Comparison of ENCODE assay signal across 25 cellular contexts in genomic region chr12:68200854-68201253, GRCh38. TPM values are rescaled to one million over a fixed set of nuclear protein-coding genes. Genes with fewer than 3 reads are reported as not detected.
A peak's percentile ranks its signal among the peaks of the same experiment; 100 is the strongest.
DNase-seq lines count a peak whose midpoint lies in the region; ATAC-seq and TF ChIP-seq lines count a peak whose summit lies in the region.
"Had no signal": no experiment of that assay in that cellular context is flagged by ENCODE, and none has a peak within 500 bp of the region (broad histone marks: within the 10 kb centered on the region; RNA-seq: fewer than 3 reads in every experiment).

No MANE protein-coding gene starts in this region.

- no peaks in the 10 kb centered on the region for H3K27me3 ChIP-seq in CD4-positive, alpha-beta T cell (ENCODE audit: control insufficient read depth, insufficient read depth, low read length)
- H3K27me3 ChIP-seq in right lobe of liver, result no peaks in the 10 kb centered on the region
- H3K27me3 ChIP-seq: MG63, stomach had no signal

- H3K27ac ChIP-seq in CD4-positive, alpha-beta T cell (ENCODE audit: low read depth, low read length), result no peak overlapping the region
- no peak overlapping the region for H3K27ac ChIP-seq in right lobe of liver
- H3K27ac ChIP-seq: heart left ventricle, prostate gland, stomach had no signal

- in situ Hi-C loops in astrocyte of the spinal cord (cut with HindIII; ENCODE audit: low sequenced_read_pairs), result no loop called here

- no peaks in the 10 kb centered on the region for H3K4me1 ChIP-seq in right lobe of liver
- H3K4me1 ChIP-seq: heart left ventricle, prostate gland, stomach had no signal

- no peaks in the 10 kb centered on the region for H3K9me3 ChIP-seq in CD4-positive, alpha-beta T cell (ENCODE audit: control insufficient read depth, low read length)
- H3K9me3 ChIP-seq in right lobe of liver, result no peaks in the 10 kb centered on the region
- H3K9me3 ChIP-seq: heart left ventricle, MG63, prostate gland, stomach had no signal

- H3K27ac Mint-ChIP-seq in CD4-positive, alpha-beta T cell, result no peak overlapping the region
- H3K27ac Mint-ChIP-seq: activated B cell treated with CpG ODN at 0.5 μM for 24 hours, nephron progenitor cell had no signal

- H3K4me3 ChIP-seq in astrocyte of the spinal cord (ENCODE audit: low read depth, low read length), result no peak overlapping the region
- no peak overlapping the region for H3K4me3 ChIP-seq in right lobe of liver
- H3K4me3 ChIP-seq: heart left ventricle, MG63, prostate gland, stomach had no signal

- TF ChIP-seq CTCF in CD4-positive, alpha-beta T cell (IDR thresholded peaks at IDR 0.05), result no peak
- TF ChIP-seq CTCF in astrocyte of the spinal cord (IDR thresholded peaks at IDR 0.05; ENCODE audit: low read depth, low read length), result no peak
- no peak for TF ChIP-seq CTCF in right lobe of liver (IDR thresholded peaks at IDR 0.05)

- TF ChIP-seq POLR2A in right lobe of liver (IDR thresholded peaks at IDR 0.05), result no peak

- no peak for DNase-seq in CD4-positive, alpha-beta T cell
- peak; percentile 73 for DNase-seq in EH (ENCODE audit: low read depth)
- DNase-seq in RPMI7951 (ENCODE audit: low read depth), result peak; percentile 82
- DNase-seq in astrocyte of the spinal cord (ENCODE audit: low read depth, low spot score), result peak; percentile 16
- no peak for DNase-seq in NCI-H146 (lab: John Stamatoyannopoulos, UW)
- no peak for DNase-seq in Ammon's horn (ENCODE audit: low spot score)
- no peak for DNase-seq in right lobe of liver
- DNase-seq: activated B cell treated with CpG ODN at 0.5 μM for 24 hours; COR-L47; dermis blood vessel endothelial cell; heart left ventricle; MG63; NCI-H1694; NCI-H748 treated with DMSO at 0.1 percent for 48 hours; nephron progenitor cell; small intestine; stimulated activated CD4-positive, alpha-beta T cell treated with anti-CD3 and anti-CD28 coated beads, Interleukin-2, amount 100 ng/mL, for 48 hours; stomach; trophoblast cell had no signal

- peak overlapping the region; percentile 7 for H3K4me3 Mint-ChIP-seq in CD4-positive, alpha-beta T cell
- H3K4me3 Mint-ChIP-seq: activated B cell treated with CpG ODN at 0.5 μM for 24 hours, nephron progenitor cell had no signal

- ATAC-seq in CD4-positive, alpha-beta T cell (ENCODE audit: poor library complexity), result no peak
- no peak for ATAC-seq in right lobe of liver
- ATAC-seq: HCT116, left lobe of liver had no signal

- H3K27me3 Mint-ChIP-seq in CD4-positive, alpha-beta T cell, result no peaks in the 10 kb centered on the region
- H3K27me3 Mint-ChIP-seq: activated B cell treated with CpG ODN at 0.5 μM for 24 hours had no signal

- H3K4me1 Mint-ChIP-seq in CD4-positive, alpha-beta T cell (ENCODE audit: low read depth), result peaks cover 38% of the 10 kb centered on the region
- H3K4me1 Mint-ChIP-seq: activated B cell treated with CpG ODN at 0.5 μM for 24 hours had no signal

- H3K36me3 Mint-ChIP-seq in CD4-positive, alpha-beta T cell (ENCODE audit: low read depth), result no peaks in the 10 kb centered on the region

- POLR2A ChIA-PET in CD4-positive, alpha-beta T cell (lab: Charles Lee), result interaction anchor here (1.3 to 1.4 kb wide), 2 partner anchors 20 to 25 kb away, joined by 4 read pairs; no protein-coding TSS in a partner anchor

- WGBS in right lobe of liver (ENCODE audit: insufficient coverage, low coverage, low lambda C conversion rate, missing lambda C conversion rate), result 63% methylated on average over 2 of the region's 2 CpGs

- no peaks in the 10 kb centered on the region for H3K36me3 ChIP-seq in right lobe of liver
- H3K36me3 ChIP-seq: heart left ventricle, MG63, prostate gland, stomach had no signal

- H3K9me3 Mint-ChIP-seq in CD4-positive, alpha-beta T cell, result no peaks in the 10 kb centered on the region
- H3K9me3 Mint-ChIP-seq: activated B cell treated with CpG ODN at 0.5 μM for 24 hours, nephron progenitor cell had no signal

- CTCF ChIA-PET in CD4-positive, alpha-beta T cell (lab: Charles Lee), result no interaction called here

- intact Hi-C loops in CD4-positive, alpha-beta T cell (cut with DNase I, micrococcal nuclease), result no loop called here
- intact Hi-C loops in right lobe of liver (cut with DNase I), result no loop called here

RNA-seq across cellular contexts. Expression of gene IL26, which starts 24.8 kb away (rescaled TPM):
- total RNA-seq in CD4-positive, alpha-beta T cell, result under 1 TPM in 1 of 2 experiments, not detected in 1; 0.25 TPM
- not detected in 2 replicates for total RNA-seq in RPMI7951 (2014; rRNA removed; shearing (Covaris generic))
- total RNA-seq in right lobe of liver, result not detected
- total RNA-seq: activated B cell treated with CpG ODN at 0.5 μM for 24 hours, cardiac septum, dermis blood vessel endothelial cell, endothelial cell of umbilical vein, heart left ventricle, left lobe of liver, prostate gland, stomach had no signal

RNA-seq across cellular contexts. Expression of gene IFNG, which starts 41.3 kb away (rescaled TPM):
- 1 to 10 TPM; 2.9 to 3.2 TPM for total RNA-seq in CD4-positive, alpha-beta T cell
- not detected in 2 replicates for total RNA-seq in RPMI7951 (2014; rRNA removed; shearing (Covaris generic))
- under 1 TPM in 1 of 6 experiments, not detected in 5; 0.18 TPM for total RNA-seq in right lobe of liver
- total RNA-seq: activated B cell treated with CpG ODN at 0.5 μM for 24 hours, cardiac septum, dermis blood vessel endothelial cell, endothelial cell of umbilical vein, prostate gland, stomach had no signal

RNA-seq across cellular contexts. Expression of gene IL22, which starts 52.5 kb away (rescaled TPM):
- not detected for total RNA-seq in CD4-positive, alpha-beta T cell
- not detected in 2 replicates for total RNA-seq in RPMI7951 (2014; rRNA removed; shearing (Covaris generic))
- not detected for total RNA-seq in right lobe of liver
- total RNA-seq: activated B cell treated with CpG ODN at 0.5 μM for 24 hours; cardiac septum; dermis blood vessel endothelial cell; endothelial cell of umbilical vein; heart left ventricle; left lobe of liver; prostate gland; stomach; T-helper 2 cell treated with Interferon-gamma antibody and Interleukin-4, amounts not matched to agents 100 ng/mL and 5 ng/mL, for 36 hours had no signal

Comparison
In these comparisons a context has a peak if more than half of its experiments do, and no peak if none do; other contexts are left out.
1. DNase-seq: peak in EH (single experiment), RPMI7951 (single experiment) and astrocyte of the spinal cord (single experiment); none in CD4-positive, alpha-beta T cell (0 of 10), NCI-H146 (single experiment), Ammon's horn (single experiment) and right lobe of liver (0 of 3).